12 cellular contexts compared by ENCODE assay signal in genomic region chr20:35129647-35130069, GRCh38.
A peak's percentile ranks its signal among the peaks of the same experiment; 100 is the strongest.
DNase-seq lines count a peak whose midpoint lies in the region; TF ChIP-seq lines count a peak whose summit lies in the region.
"Had no signal": no experiment of that assay in that cellular context is flagged by ENCODE, and none has a peak within 500 bp of the region (broad histone marks: within the 10 kb centered on the region; RNA-seq: fewer than 3 reads in every experiment).

No MANE protein-coding gene starts in this region.

- H3K27me3 ChIP-seq in neutrophil, result no peaks in the 10 kb centered on the region

- H3K27ac ChIP-seq in neutrophil, result peak overlapping the region; percentile 55
- H3K27ac ChIP-seq: prostate gland had no signal

- H3K36me3 ChIP-seq in neutrophil, result peaks cover 99% of the 10 kb centered on the region

- H3K4me1 ChIP-seq in neutrophil (ENCODE audit: control insufficient read depth in 1 of 2, insufficient read depth in 1 of 2, low read depth in 1 of 2, low read length in 1 of 2), result no peaks in the 10 kb centered on the region
- H3K4me1 ChIP-seq: prostate gland had no signal

- peak; percentile 49 for DNase-seq in SIG-M5 treated with dmso at 0.1 percent for 504 hours (lab: John Stamatoyannopoulos, UW; ENCODE audit: unreplicated experiment)
- no peak for DNase-seq in SIG-M5 (lab: John Stamatoyannopoulos, UW)
- DNase-seq in OCI-M1 (lab: John Stamatoyannopoulos, UW), result peak; percentile 10
- peak; percentile 63 for DNase-seq in choroid plexus epithelial cell (ENCODE audit: low read depth)
- DNase-seq in DMS 273 (lab: John Stamatoyannopoulos, UW; ENCODE audit: unreplicated experiment), result no peak
- no peak for DNase-seq in NCI-H2171 (lab: John Stamatoyannopoulos, UW)
- no peak for DNase-seq in NCI-H2227 (lab: John Stamatoyannopoulos, UW; ENCODE audit: unreplicated experiment)
- DNase-seq: activated CD4-positive, alpha-beta T cell treated with anti-CD3 and anti-CD28 coated beads for 48 hours; caudate nucleus; H7 had no signal

- H3K9me3 ChIP-seq in neutrophil, result no peaks in the 10 kb centered on the region
- H3K9me3 ChIP-seq: prostate gland had no signal

- no peak overlapping the region for H3K4me3 ChIP-seq in choroid plexus epithelial cell (ENCODE audit: low read depth, low read length)
- no peak overlapping the region for H3K4me3 ChIP-seq in neutrophil (ENCODE audit: low read depth in 1 of 2, low read length in 1 of 2)
- H3K4me3 ChIP-seq: prostate gland had no signal

- TF ChIP-seq CTCF in choroid plexus epithelial cell (conservative IDR thresholded peaks at IDR 0.05; ENCODE audit: low read depth, low read length) (no peak), neutrophil (IDR thresholded peaks at IDR 0.05) (no peak)

Comparison
In these comparisons a context has a peak if more than half of its experiments do, and no peak if none do; other contexts are left out.
1. DNase-seq: peak in SIG-M5 treated with dmso at 0.1 percent for 504 hours (single experiment), OCI-M1 (single experiment) and choroid plexus epithelial cell (single experiment); none in SIG-M5 (single experiment), DMS 273 (single experiment), NCI-H2171 (single experiment) and NCI-H2227 (single experiment).